ENCODE assay signal across 19 cellular contexts in the genomic region with DNA sequence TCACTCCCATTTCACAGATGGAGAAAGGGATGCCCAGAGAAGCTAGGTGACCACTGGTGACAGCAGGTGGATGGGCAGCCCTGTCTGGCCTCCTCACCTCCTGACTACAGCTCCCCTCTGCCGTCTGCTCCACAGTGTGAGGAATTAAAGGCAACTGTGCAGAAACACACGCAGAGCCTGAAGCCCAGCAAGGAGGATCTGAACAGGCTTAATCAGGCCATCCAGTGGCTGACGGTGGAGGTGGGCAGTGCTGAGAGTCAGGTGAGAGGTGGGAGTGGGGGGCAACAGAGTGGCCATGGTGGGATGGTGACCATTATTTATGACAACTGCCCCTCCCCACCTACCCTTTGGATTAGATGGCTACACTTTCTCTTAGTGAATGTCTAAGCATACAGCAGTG. TPM values are rescaled to one million over a fixed set of nuclear protein-coding genes. Genes with fewer than 3 reads are reported as not detected.
DNase-seq lines count a peak whose midpoint lies in the region; ATAC-seq, FAIRE-seq and TF ChIP-seq lines count a peak whose summit lies in the region.
"Had no signal": no experiment of that assay in that cellular context is flagged by ENCODE, and none has a peak within 500 bp of the region (broad histone marks: within the 10 kb centered on the region; RNA-seq: fewer than 3 reads in every experiment).

No MANE protein-coding gene starts in this region.

- H3K27ac Mint-ChIP-seq in activated naive CD4-positive, alpha-beta T cell treated with anti-CD3 and anti-CD28 coated beads, Interleukin-2, amount 10 ng/mL, durations not matched to agents 7 days and 5 days = no peak overlapping the region
- H3K27ac Mint-ChIP-seq in activated naive CD4-positive, alpha-beta T cell treated with anti-CD3 and anti-CD28 coated beads for 36 hours = no peak overlapping the region
- H3K27ac Mint-ChIP-seq in type B pancreatic cell = no peak overlapping the region
- H3K27ac Mint-ChIP-seq: IgD-negative memory B cell had no signal

- no peak for FAIRE-seq in urothelium cell line (lab: Jason Lieb, UNC)
- FAIRE-seq: A204.1, GM12891, H1 had no signal

- H3K4me1 Mint-ChIP-seq in activated naive CD4-positive, alpha-beta T cell treated with anti-CD3 and anti-CD28 coated beads, Interleukin-2, amount 10 ng/mL, durations not matched to agents 7 days and 5 days = peaks cover 9% of the 10 kb centered on the region
- peaks cover 3% of the 10 kb centered on the region for H3K4me1 Mint-ChIP-seq in activated naive CD4-positive, alpha-beta T cell treated with anti-CD3 and anti-CD28 coated beads for 36 hours (ENCODE audit: low read depth)
- H3K4me1 Mint-ChIP-seq in type B pancreatic cell (ENCODE audit: unreplicated experiment) = peaks cover 16% of the 10 kb centered on the region

- H3K27me3 Mint-ChIP-seq in activated naive CD4-positive, alpha-beta T cell treated with anti-CD3 and anti-CD28 coated beads, Interleukin-2, amount 10 ng/mL, durations not matched to agents 7 days and 5 days = peaks cover 65% of the 10 kb centered on the region
- H3K27me3 Mint-ChIP-seq in activated naive CD4-positive, alpha-beta T cell treated with anti-CD3 and anti-CD28 coated beads for 36 hours (ENCODE audit: low read depth) = peaks cover 18% of the 10 kb centered on the region
- peaks cover 41% of the 10 kb centered on the region for H3K27me3 Mint-ChIP-seq in type B pancreatic cell

- DNase-seq in activated naive CD4-positive, alpha-beta T cell treated with anti-CD3 and anti-CD28 coated beads, Interleukin-2, amount 10 ng/mL, durations not matched to agents 7 days and 5 days = peak; percentile 4
- no peak for DNase-seq in activated naive CD4-positive, alpha-beta T cell treated with anti-CD3 and anti-CD28 coated beads for 36 hours
- DNase-seq in coronary artery (ENCODE audit: low spot score) (peak; percentile 43), mesenteric fat pad (ENCODE audit: low spot score) (peak; percentile 53), type B pancreatic cell (ENCODE audit: extremely low spot score, unreplicated experiment) (peak; percentile 27), urothelium cell line (ENCODE audit: low spot score) (no peak)
- DNase-seq: BE2C; CD4-positive, alpha-beta memory T cell; DMS79 had no signal

- no peaks in the 10 kb centered on the region for H3K9me3 Mint-ChIP-seq in activated naive CD4-positive, alpha-beta T cell treated with anti-CD3 and anti-CD28 coated beads, Interleukin-2, amount 10 ng/mL, durations not matched to agents 7 days and 5 days
- H3K9me3 Mint-ChIP-seq in activated naive CD4-positive, alpha-beta T cell treated with anti-CD3 and anti-CD28 coated beads for 36 hours = no peaks in the 10 kb centered on the region
- H3K9me3 Mint-ChIP-seq in type B pancreatic cell = no peaks in the 10 kb centered on the region
- H3K9me3 Mint-ChIP-seq: CD4-positive, alpha-beta memory T cell; IgD-negative memory B cell had no signal

- no peak overlapping the region for H3K4me3 Mint-ChIP-seq in activated naive CD4-positive, alpha-beta T cell treated with anti-CD3 and anti-CD28 coated beads, Interleukin-2, amount 10 ng/mL, durations not matched to agents 7 days and 5 days
- no peak overlapping the region for H3K4me3 Mint-ChIP-seq in activated naive CD4-positive, alpha-beta T cell treated with anti-CD3 and anti-CD28 coated beads for 36 hours
- no peak overlapping the region for H3K4me3 Mint-ChIP-seq in type B pancreatic cell
- H3K4me3 Mint-ChIP-seq: CD4-positive, alpha-beta memory T cell; IgD-negative memory B cell had no signal

- no peak for TF ChIP-seq CTCF in coronary artery (IDR thresholded peaks at IDR 0.05)
- TF ChIP-seq CTCF in type B pancreatic cell (conservative IDR thresholded peaks at IDR 0.05) = no peak

- CTCF ChIA-PET in activated naive CD4-positive, alpha-beta T cell treated with anti-CD3 and anti-CD28 coated beads, Interleukin-2, amount 10 ng/mL, durations not matched to agents 7 days and 5 days (lab: Charles Lee) = interaction anchor here (0.7 to 7.1 kb wide), 3 partner anchors 12 to 68 kb away, joined by 3 to 76 read pairs (median 3); no protein-coding TSS in a partner anchor
- CTCF ChIA-PET in activated naive CD4-positive, alpha-beta T cell treated with anti-CD3 and anti-CD28 coated beads for 36 hours (lab: Charles Lee) = interaction anchor here (0.6 to 2.7 kb wide), 2 partner anchors 54 to 119 kb away, joined by 4 to 7 read pairs; no protein-coding TSS in a partner anchor

- intact Hi-C loops in activated naive CD4-positive, alpha-beta T cell treated with anti-CD3 and anti-CD28 coated beads for 36 hours (cut with micrococcal nuclease) = no loop called here

- no peaks in the 10 kb centered on the region for H3K36me3 Mint-ChIP-seq in activated naive CD4-positive, alpha-beta T cell treated with anti-CD3 and anti-CD28 coated beads, Interleukin-2, amount 10 ng/mL, durations not matched to agents 7 days and 5 days
- H3K36me3 Mint-ChIP-seq in activated naive CD4-positive, alpha-beta T cell treated with anti-CD3 and anti-CD28 coated beads for 36 hours (ENCODE audit: low read depth) = no peaks in the 10 kb centered on the region
- no peaks in the 10 kb centered on the region for H3K36me3 Mint-ChIP-seq in type B pancreatic cell
- H3K36me3 Mint-ChIP-seq: CD4-positive, alpha-beta memory T cell had no signal

- no peak overlapping the region for H3K27ac ChIP-seq in coronary artery
- H3K27ac ChIP-seq: C4-2B had no signal

- ATAC-seq in HG03039 (IDR thresholded peaks at IDR 0.05; ENCODE audit: unreplicated experiment) = no peak
- ATAC-seq in HG02970 (IDR thresholded peaks at IDR 0.05; ENCODE audit: low FRiP score, unreplicated experiment) = no peak

- H3K4me3 ChIP-seq in coronary artery = no peak overlapping the region
- H3K4me3 ChIP-seq: HAP-1 had no signal

RNA-seq across cellular contexts. Expression of gene KRT86, which starts 1.2 kb away (rescaled TPM):
- total RNA-seq in activated naive CD4-positive, alpha-beta T cell treated with anti-CD3 and anti-CD28 coated beads for 36 hours = under 1 TPM in 1 of 2 experiments, not detected in 1; 0.15 TPM
- total RNA-seq in mesenteric fat pad (not detected), type B pancreatic cell (ENCODE audit: low replicate concordance) (0.14 TPM in 1 of 2 replicates, not detected in the other)
- total RNA-seq: CD4-positive, alpha-beta memory T cell; G401; H1 had no signal

RNA-seq across cellular contexts. Expression of gene KRT81, which starts 15.6 kb away (rescaled TPM):
- total RNA-seq in activated naive CD4-positive, alpha-beta T cell treated with anti-CD3 and anti-CD28 coated beads for 36 hours = not detected
- not detected for total RNA-seq in mesenteric fat pad
- 0.31 TPM in 2 replicates for total RNA-seq in type B pancreatic cell (ENCODE audit: low replicate concordance)
- total RNA-seq: CD4-positive, alpha-beta memory T cell; G401; H1; HT-29 had no signal

RNA-seq across cellular contexts. Expression of gene KRT7, which starts 42.6 kb away (rescaled TPM):
- 1 to 10 TPM; 1.9 to 3.4 TPM for total RNA-seq in activated naive CD4-positive, alpha-beta T cell treated with anti-CD3 and anti-CD28 coated beads for 36 hours
- 11.7 TPM for total RNA-seq in mesenteric fat pad
- total RNA-seq in type B pancreatic cell (ENCODE audit: low replicate concordance) = 125 and 293 TPM in 2 replicates
- total RNA-seq: CD4-positive, alpha-beta memory T cell; G401 had no signal

RNA-seq across cellular contexts. Expression of gene KRT83, which starts 45.5 kb away (rescaled TPM):
- total RNA-seq in activated naive CD4-positive, alpha-beta T cell treated with anti-CD3 and anti-CD28 coated beads for 36 hours = not detected
- total RNA-seq in mesenteric fat pad (not detected), type B pancreatic cell (ENCODE audit: low replicate concordance) (not detected in 2 replicates)
- total RNA-seq: CD4-positive, alpha-beta memory T cell; H1 had no signal

Comparison
In these comparisons a context has a peak if more than half of its experiments do, and no peak if none do; other contexts are left out.
1. DNase-seq: peak in activated naive CD4-positive, alpha-beta T cell treated with anti-CD3 and anti-CD28 coated beads, Interleukin-2, amount 10 ng/mL, durations not matched to agents 7 days and 5 days (single experiment), coronary artery (single experiment), mesenteric fat pad (single experiment) and type B pancreatic cell (single experiment); none in activated naive CD4-positive, alpha-beta T cell treated with anti-CD3 and anti-CD28 coated beads for 36 hours (single experiment) and urothelium cell line (single experiment).